25 cellular contexts compared by ENCODE assay signal in genomic region chr11:123152951-123153350, GRCh38.
"Had no signal": no experiment of that assay in that cellular context is flagged by ENCODE, and none has a peak within 500 bp of the region (broad histone marks: within the 10 kb centered on the region; RNA-seq: fewer than 3 reads in every experiment).

No MANE protein-coding gene starts in this region.

- H3K36me3 ChIP-seq: adrenal gland, ascending aorta, cardiac muscle cell, colonic mucosa, neural progenitor cell, thoracic aorta, uterus had no signal

- H3K4me1 ChIP-seq: adrenal gland, colonic mucosa, neural progenitor cell, parathyroid adenoma, psoas muscle, uterus had no signal

- H3K4me3 ChIP-seq: adrenal gland, ascending aorta, cardiac muscle cell, colonic mucosa, neural progenitor cell, psoas muscle, thoracic aorta, uterus had no signal

- H3K9me3 ChIP-seq: adrenal gland, ascending aorta, colonic mucosa, psoas muscle, thoracic aorta, uterus had no signal

- H3K27ac ChIP-seq: adrenal gland, ascending aorta, cardiac muscle cell, colonic mucosa, neural progenitor cell, parathyroid adenoma, psoas muscle, uterus had no signal

- H3K27me3 ChIP-seq: adrenal gland, ascending aorta, cardiac muscle cell, colonic mucosa, neural progenitor cell, uterus had no signal

- ATAC-seq: activated CD4-positive, alpha-beta T cell treated with anti-CD3 and anti-CD28 coated beads for 36 hours; activated CD8-positive, alpha-beta memory T cell treated with anti-CD3 and anti-CD28 coated beads, Interleukin-2, amount 10 ng/mL, durations not matched to agents 7 days and 5 days; activated CD8-positive, alpha-beta T cell treated with anti-CD3 and anti-CD28 coated beads, Interleukin-2, amount 10 ng/mL, durations not matched to agents 7 days and 5 days; activated T-cell treated with anti-CD3 and anti-CD28 coated beads, Interleukin-2, amount 50 U/mL, for 72 hours; effector memory CD8-positive, alpha-beta T cell; left cardiac atrium; naive thymus-derived CD4-positive, alpha-beta T cell; psoas muscle; stimulated activated naive CD8-positive, alpha-beta T cell treated with anti-CD3 and anti-CD28 coated beads, Interleukin-15, Interleukin-2, amounts not matched to agents 100 U/mL and 50 U/mL, for 24 hours had no signal

- DNase-seq: activated CD4-positive, alpha-beta T cell treated with anti-CD3 and anti-CD28 coated beads for 36 hours; activated CD4-positive, CD25-positive, alpha-beta regulatory T cell; activated CD8-positive, alpha-beta memory T cell treated with anti-CD3 and anti-CD28 coated beads, Interleukin-2, amount 10 ng/mL, durations not matched to agents 7 days and 5 days; activated CD8-positive, alpha-beta T cell treated with anti-CD3 and anti-CD28 coated beads, Interleukin-2, amount 10 ng/mL, durations not matched to agents 7 days and 5 days; activated effector memory CD4-positive, alpha-beta T cell treated with Interleukin-2 at 50 U/mL for 16 hours; activated naive CD4-positive, alpha-beta T cell treated with Interleukin-2 at 50 U/mL for 16 hours; activated T-cell treated with anti-CD3 and anti-CD28 coated beads, Interleukin-2, amount 50 U/mL, for 72 hours; adrenal gland; cerebellar nuclear complex; colonic mucosa; effector memory CD8-positive, alpha-beta T cell; foreskin melanocyte; left cardiac atrium; mammary epithelial cell; naive thymus-derived CD4-positive, alpha-beta T cell; occipital lobe; psoas muscle; stimulated activated CD4-positive, alpha-beta T cell treated with anti-CD3 and anti-CD28 coated beads, Interleukin-2, amount 100 ng/mL, for 48 hours; stimulated activated naive CD8-positive, alpha-beta T cell treated with anti-CD3 and anti-CD28 coated beads, Interleukin-15, Interleukin-2, amounts not matched to agents 100 U/mL and 50 U/mL, for 24 hours; uterus had no signal
